Comparison of ENCODE assay signal across 10 cellular contexts in the genomic region with DNA sequence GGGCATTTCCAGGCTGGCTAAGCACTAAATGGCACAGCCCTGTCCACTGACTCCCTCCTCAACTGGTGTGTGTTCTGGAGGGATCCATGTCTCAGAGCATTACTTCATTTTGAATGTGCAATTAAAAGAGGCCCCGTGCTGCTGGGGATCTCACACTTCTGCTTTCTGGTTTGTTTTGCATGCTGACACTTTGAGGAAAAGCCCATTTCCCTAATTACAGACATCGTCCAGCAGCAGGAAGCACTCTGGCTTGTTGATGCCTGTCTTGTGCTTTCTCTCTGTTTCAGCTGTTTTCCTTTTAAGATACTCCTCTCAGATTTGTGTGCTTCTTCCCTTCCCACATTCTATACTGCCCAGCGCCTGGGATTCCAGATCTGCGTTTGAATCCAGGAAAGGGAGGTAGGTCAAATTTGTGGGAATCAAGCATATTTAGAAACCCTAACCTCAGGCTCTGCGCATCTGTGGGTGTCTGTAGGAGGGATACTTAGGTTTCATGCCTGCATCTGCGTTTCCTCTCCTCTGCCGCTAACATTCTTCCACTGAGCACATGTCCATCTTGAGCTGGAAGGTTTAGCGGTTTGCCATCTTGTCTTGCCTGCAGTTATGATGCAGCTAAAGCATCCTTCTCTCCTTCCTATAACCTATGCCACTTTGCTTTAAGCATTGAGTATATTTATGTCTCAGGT.
DNase-seq lines count a peak whose midpoint lies in the region; ATAC-seq lines count a peak whose summit lies in the region.
"Had no signal": no experiment of that assay in that cellular context is flagged by ENCODE, and none has a peak within 500 bp of the region (broad histone marks: within the 10 kb centered on the region; RNA-seq: fewer than 3 reads in every experiment).

No MANE protein-coding gene starts in this region.

- peaks cover 36% of the 10 kb centered on the region for H3K36me3 Mint-ChIP-seq in stimulated activated memory B cell treated with anti-CD40 and anti-IgM and Interleukin-4, amounts not matched to agents 10 μg/mL and 1 μg/mL and 100 μg/mL, for 72 hours

- peak overlapping the region; percentile 85 for H3K4me3 Mint-ChIP-seq in stimulated activated memory B cell treated with anti-CD40 and anti-IgM and Interleukin-4, amounts not matched to agents 10 μg/mL and 1 μg/mL and 100 μg/mL, for 72 hours

- H3K27me3 Mint-ChIP-seq in stimulated activated memory B cell treated with anti-CD40 and anti-IgM and Interleukin-4, amounts not matched to agents 10 μg/mL and 1 μg/mL and 100 μg/mL, for 72 hours: no peaks in the 10 kb centered on the region

- no peak for DNase-seq in activated CD4-positive, CD25-positive, alpha-beta regulatory T cell treated with anti-CD3 and anti-CD28 coated beads, Interleukin-2, amount 50 U/mL, for 72 hours
- DNase-seq in SIG-M5 (lab: John Stamatoyannopoulos, UW) (peak; percentile 54), NCI-H2227 treated with DMSO at 0.1 percent for 48 hours (lab: John Stamatoyannopoulos, UW) (no peak), ecto neural progenitor cell (ENCODE audit: low spot score) (no peak)
- no peak for DNase-seq in stimulated activated CD4-positive, alpha-beta T cell treated with anti-CD3 and anti-CD28 coated beads, Interleukin-4, amount 100 ng/mL, for 24 hours
- DNase-seq: activated CD4-positive, alpha-beta T cell treated with anti-CD3 and anti-CD28 coated beads for 1 hour; effector CD4-positive, alpha-beta T cell had no signal

- peak overlapping the region; percentile 93 for H3K27ac Mint-ChIP-seq in stimulated activated memory B cell treated with anti-CD40 and anti-IgM and Interleukin-4, amounts not matched to agents 10 μg/mL and 1 μg/mL and 100 μg/mL, for 72 hours

- H3K4me1 Mint-ChIP-seq in stimulated activated memory B cell treated with anti-CD40 and anti-IgM and Interleukin-4, amounts not matched to agents 10 μg/mL and 1 μg/mL and 100 μg/mL, for 72 hours: peaks cover 86% of the 10 kb centered on the region

- peak; percentile 20 to 25 for ATAC-seq in activated CD4-positive, CD25-positive, alpha-beta regulatory T cell treated with anti-CD3 and anti-CD28 coated beads, Interleukin-2, amount 50 U/mL, for 24 hours
- ATAC-seq in HG03045 (IDR thresholded peaks at IDR 0.05; ENCODE audit: unreplicated experiment): peak; percentile 48
- ATAC-seq in stimulated activated memory B cell treated with anti-CD40 and anti-IgM and Interleukin-4, amounts not matched to agents 10 μg/mL and 1 μg/mL and 100 μg/mL, for 72 hours: peak; percentile 85

- peaks cover 3% of the 10 kb centered on the region for H3K9me3 Mint-ChIP-seq in stimulated activated memory B cell treated with anti-CD40 and anti-IgM and Interleukin-4, amounts not matched to agents 10 μg/mL and 1 μg/mL and 100 μg/mL, for 72 hours

Comparison
In these comparisons a context has a peak if more than half of its experiments do, and no peak if none do; other contexts are left out.
1. ATAC-seq: peak in every context shown above with its lines; median percentile 85 in stimulated activated memory B cell treated with anti-CD40 and anti-IgM and Interleukin-4, amounts not matched to agents 10 μg/mL and 1 μg/mL and 100 μg/mL, for 72 hours; 48 in HG03045; 22 in activated CD4-positive, CD25-positive, alpha-beta regulatory T cell treated with anti-CD3 and anti-CD28 coated beads, Interleukin-2, amount 50 U/mL, for 24 hours.